Comparison of ENCODE assay signal across 8 cellular contexts in genomic region chr12:105705765-105706164, GRCh38.
DNase-seq lines count a peak whose midpoint lies in the region; ATAC-seq and TF ChIP-seq lines count a peak whose summit lies in the region.

No MANE protein-coding gene starts in this region.

- TF ChIP-seq CTCF in Peyer's patch (IDR thresholded peaks at IDR 0.05) (peak in 4 of 6 experiments; percentile 40 to 60 (median 56)), epithelial cell of proximal tubule (conservative IDR thresholded peaks at IDR 0.05; ENCODE audit: low read depth, low read length) (peak; percentile 92), mucosa of descending colon (IDR thresholded peaks at IDR 0.05) (peak; percentile 47)

- peak; percentile 59 for ATAC-seq in mucosa of descending colon
- ATAC-seq in HG02763 (IDR thresholded peaks at IDR 0.05; ENCODE audit: unreplicated experiment): no peak

- H3K36me3 Mint-ChIP-seq in immature natural killer cell: no peaks in the 10 kb centered on the region

- intact Hi-C loops in mucosa of descending colon (cut with DNase I, micrococcal nuclease): loop anchor here (5.0 to 10.0 kb wide), 2 partner anchors 429 to 437 kb away; partner anchors contain the start of gene NUAK1 (in 1 of the 2)

- peaks cover 0 to 4% (median 0%) of the 10 kb centered on the region in 6 donors for H3K9me3 Mint-ChIP-seq in immature natural killer cell

- H3K4me1 Mint-ChIP-seq in immature natural killer cell: no peaks in the 10 kb centered on the region

- no peak overlapping the region for H3K27ac ChIP-seq in Peyer's patch

- H3K27me3 ChIP-seq in Peyer's patch: no peaks in the 10 kb centered on the region

- H3K27ac Mint-ChIP-seq in immature natural killer cell: no peak overlapping the region

- no peak overlapping the region for H3K4me3 Mint-ChIP-seq in immature natural killer cell

- H3K36me3 ChIP-seq in Peyer's patch: no peaks in the 10 kb centered on the region
- H3K36me3 ChIP-seq in mucosa of descending colon (ENCODE audit: low read depth): no peaks in the 10 kb centered on the region

- peaks cover 0 to 3% (median 2%) of the 10 kb centered on the region in 3 donors for H3K27me3 Mint-ChIP-seq in immature natural killer cell (ENCODE audit: low read depth in 3 of 3)

- H3K4me1 ChIP-seq in Peyer's patch: no peaks in the 10 kb centered on the region
- no peaks in the 10 kb centered on the region for H3K4me1 ChIP-seq in mucosa of descending colon (ENCODE audit: low read depth)

- no peaks in the 10 kb centered on the region for H3K9me3 ChIP-seq in Peyer's patch
- H3K9me3 ChIP-seq in mucosa of descending colon: no peaks in the 10 kb centered on the region

- H3K4me3 ChIP-seq in Peyer's patch (no peak overlapping the region), epithelial cell of proximal tubule (ENCODE audit: low read depth, low read length) (no peak overlapping the region), mucosa of descending colon (no peak overlapping the region)

- in situ Hi-C loops in Caki2 (cut with HindIII; ENCODE audit: low pct_unique_long_range_greater_than_20kb, low sequenced_read_pairs): no loop called here

- TF ChIP-seq POLR2A in Peyer's patch (IDR thresholded peaks at IDR 0.05): no peak

- DNase-seq in Caki2 (ENCODE audit: low read depth): peak; percentile 27
- DNase-seq in HS-27A (ENCODE audit: low read depth): peak; percentile 31
- peak in 1 of 3 donors; percentile 54 for DNase-seq in Peyer's patch
- no peak for DNase-seq in epithelial cell of proximal tubule (ENCODE audit: low read depth)
- peak in 1 of 3 donors; percentile 54 for DNase-seq in mucosa of descending colon
- DNase-seq in immature natural killer cell: no peak
- DNase-seq in mesenteric fat pad (ENCODE audit: low spot score): no peak

Comparison
In these comparisons a context has a peak if more than half of its experiments do, and no peak if none do; other contexts are left out.
1. DNase-seq: peak in Caki2 (single experiment) and HS-27A (single experiment); none in epithelial cell of proximal tubule (single experiment), immature natural killer cell (0 of 3) and mesenteric fat pad (single experiment).
2. Peak in every context shown above with its lines, with median percentiles within 50 percentile points of each other: CTCF ChIP-seq.